ENCODE assay signal across 6 cellular contexts in the genomic region with DNA sequence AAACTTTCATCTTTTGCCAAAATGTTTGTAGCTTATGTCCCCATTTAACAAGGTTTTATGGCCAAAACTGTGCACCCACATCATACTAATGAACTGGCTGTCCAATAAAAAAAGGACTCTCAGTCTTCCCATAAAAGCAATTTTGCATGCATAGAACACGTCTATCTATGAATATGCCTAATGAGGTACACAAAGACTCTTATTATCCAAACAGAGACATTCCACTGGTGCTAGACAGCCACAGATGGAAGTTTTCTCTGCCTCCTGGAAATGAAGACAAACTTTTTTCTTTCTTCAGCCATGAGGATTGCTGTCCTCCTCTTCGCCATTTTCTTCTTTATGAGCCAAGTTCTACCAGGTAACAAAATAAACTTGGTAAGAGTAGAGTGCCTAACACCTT. TPM values are rescaled to one million over a fixed set of nuclear protein-coding genes. Genes with fewer than 3 reads are reported as not detected.
"Had no signal": no experiment of that assay in that cellular context is flagged by ENCODE, and none has a peak within 500 bp of the region (broad histone marks: within the 10 kb centered on the region; RNA-seq: fewer than 3 reads in every experiment).

Gene DEFB108B (plus strand): TSS at position 301 of the 400 bp plus-strand sequence. CDS start 0 bp downstream, at position 301.

RNA-seq across cellular contexts. Expression of gene DEFB108B, which starts in this region (rescaled TPM):
- total RNA-seq: HepG2, HT-29, HT1080, IMR-90, K562 had no signal
- polyA plus RNA-seq: HepG2, IgD-negative memory B cell, IMR-90, K562 had no signal
